In genomic region chr3:144590854-144591253, GRCh38 we compare ENCODE assay signal across 13 cellular contexts.
DNase-seq lines count a peak whose midpoint lies in the region; ATAC-seq and TF ChIP-seq lines count a peak whose summit lies in the region.
"Had no signal": no experiment of that assay in that cellular context is flagged by ENCODE, and none has a peak within 500 bp of the region (broad histone marks: within the 10 kb centered on the region; RNA-seq: fewer than 3 reads in every experiment).

No MANE protein-coding gene starts in this region.

- TF ChIP-seq CTCF in AG09319 (IDR thresholded peaks at IDR 0.05; ENCODE audit: low read depth, low read length) (no peak), Caco-2 (IDR thresholded peaks at IDR 0.05; ENCODE audit: insufficient read depth in 1 of 2, low read depth in 1 of 2, low read length in 1 of 2, severe bottlenecking in 1 of 2, unreplicated experiment in 1 of 2) (no peak)

- no peak overlapping the region for H2BK12ac ChIP-seq in mesenchymal stem cell (ENCODE audit: low read length in 2 of 2)

- H3K9me3 Mint-ChIP-seq in Caco-2 (ENCODE audit: unreplicated experiment): no peaks in the 10 kb centered on the region
- H3K9me3 Mint-ChIP-seq: memory B cell had no signal

- H2BK15ac ChIP-seq in mesenchymal stem cell (ENCODE audit: low read depth, poor library complexity, severe bottlenecking): no peak overlapping the region

- H3K9me3 ChIP-seq in mesenchymal stem cell (ENCODE audit: control insufficient read depth, low read length): peaks cover 1% of the 10 kb centered on the region
- H3K9me3 ChIP-seq in Caco-2: 0 out of 2 replicates have a peak, but pooled peaks cover 7% of the 10 kb centered on the region
- H3K9me3 ChIP-seq: testis had no signal

- H2BK5ac ChIP-seq in mesenchymal stem cell (ENCODE audit: low read depth, low read length, poor library complexity, severe bottlenecking): no peak overlapping the region

- H3K79me1 ChIP-seq in mesenchymal stem cell (replicated peaks; ENCODE audit: low read length, poor library complexity, severe bottlenecking): no peaks in the 10 kb centered on the region

- no peak overlapping the region for H4K91ac ChIP-seq in mesenchymal stem cell (ENCODE audit: low read length)

- peak; percentile 25 for DNase-seq in AG09319 (ENCODE audit: extremely low read depth, low read depth)
- peak; percentile 74 for DNase-seq in LHCN-M2 (ENCODE audit: low read depth)
- peak; percentile 12 for DNase-seq in cerebellar cortex (ENCODE audit: low spot score)
- peak; percentile 77 for DNase-seq in mesenchymal stem cell
- DNase-seq in SW480 (ENCODE audit: low spot score): no peak
- no peak for DNase-seq in Caco-2
- DNase-seq: COR-L47; NCI-H748 treated with DMSO at 0.1 percent for 48 hours; stimulated activated CD4-positive, alpha-beta T cell treated with anti-CD3 and anti-CD28 coated beads, Interleukin-1b, Interleukin-23, amount 100 ng/mL, for 48 hours; testis had no signal

- no peaks in the 10 kb centered on the region for H3K27me3 Mint-ChIP-seq in Caco-2 (ENCODE audit: insufficient read depth, unreplicated experiment)

- BruUV-seq in Caco-2 (replicated peaks; lab: Mats Ljungman, UMichigan): no TSS peak

- no peak overlapping the region for H3K27ac Mint-ChIP-seq in Caco-2 (ENCODE audit: unreplicated experiment)
- H3K27ac Mint-ChIP-seq: memory B cell had no signal

- no peak overlapping the region for H3K14ac ChIP-seq in mesenchymal stem cell (ENCODE audit: low read length in 2 of 2)

- H3K4ac ChIP-seq in mesenchymal stem cell (ENCODE audit: low read depth in 1 of 2, low read length in 2 of 2): no peak overlapping the region

- H3K4me3 Mint-ChIP-seq in Caco-2 (ENCODE audit: unreplicated experiment): no peak overlapping the region
- H3K4me3 Mint-ChIP-seq: memory B cell had no signal

- ATAC-seq in GM21786 (IDR thresholded peaks at IDR 0.05; ENCODE audit: unreplicated experiment) (no peak), GM18520 (IDR thresholded peaks at IDR 0.05; ENCODE audit: unreplicated experiment) (no peak)

- WGBS in mesenchymal stem cell: 51% methylated on average over 1 of the region's 2 CpGs

- H3K18ac ChIP-seq in mesenchymal stem cell (ENCODE audit: low read depth in 1 of 2, low read length in 2 of 2): no peak overlapping the region

- peak overlapping the region; percentile 56 for H3K27ac ChIP-seq in mesenchymal stem cell (ENCODE audit: low read length, poor library complexity, severe bottlenecking)
- H3K27ac ChIP-seq: testis had no signal

- no peaks in the 10 kb centered on the region for H3K4me1 Mint-ChIP-seq in Caco-2 (ENCODE audit: low read depth, unreplicated experiment)
- H3K4me1 Mint-ChIP-seq: memory B cell had no signal

- H2BK120ac ChIP-seq in mesenchymal stem cell (ENCODE audit: low read depth, low read length): no peak overlapping the region

- POLR2A ChIA-PET in Caco-2 (lab: Charles Lee): no interaction called here

- H3K4me2 ChIP-seq in mesenchymal stem cell (ENCODE audit: low read length, poor library complexity, severe bottlenecking): no peak overlapping the region

- no peak overlapping the region for H2AFZ ChIP-seq in mesenchymal stem cell (ENCODE audit: low read depth, low read length)

- CTCF ChIA-PET in Caco-2 (lab: Charles Lee): no interaction called here

- no peak overlapping the region for H2AK5ac ChIP-seq in mesenchymal stem cell (ENCODE audit: low read length, severe bottlenecking)

- peak overlapping the region; percentile 37 for H3K9ac ChIP-seq in mesenchymal stem cell (ENCODE audit: low read length)

- H3K27me3 ChIP-seq in mesenchymal stem cell (ENCODE audit: control insufficient read depth in 1 of 2, insufficient read depth in 1 of 2, low read length in 2 of 2): no peaks in the 10 kb centered on the region
- H3K27me3 ChIP-seq in Caco-2 (replicated peaks; ENCODE audit: control insufficient read depth, insufficient read depth, low read length): no peaks in the 10 kb centered on the region
- H3K27me3 ChIP-seq: testis had no signal

- H3K36me3 ChIP-seq in mesenchymal stem cell (ENCODE audit: control insufficient read depth in 1 of 2, insufficient read depth in 2 of 2, low read depth in 1 of 2, low read length in 2 of 2) (no peaks in the 10 kb centered on the region), Caco-2 (ENCODE audit: control insufficient read depth, insufficient read depth, low read length) (no peaks in the 10 kb centered on the region)

- no peaks in the 10 kb centered on the region for H3K4me1 ChIP-seq in mesenchymal stem cell (ENCODE audit: control insufficient read depth, insufficient read depth, low read depth, low read length)
- H3K4me1 ChIP-seq in Caco-2: peaks cover 6% of the 10 kb centered on the region
- H3K4me1 ChIP-seq: testis had no signal

- H4K8ac ChIP-seq in mesenchymal stem cell (ENCODE audit: low read length): no peak overlapping the region

- intact Hi-C loops in Caco-2 (cut with micrococcal nuclease; ENCODE audit: unreplicated experiment): no loop called here

- no peak overlapping the region for H3K23ac ChIP-seq in mesenchymal stem cell (ENCODE audit: low read length in 2 of 2)

- H3K4me3 ChIP-seq in mesenchymal stem cell (ENCODE audit: insufficient read depth in 1 of 2, low read depth in 1 of 2, low read length in 2 of 2) (no peak overlapping the region), Caco-2 (ENCODE audit: low read depth, low read length) (no peak overlapping the region)
- H3K4me3 ChIP-seq: testis had no signal

- H3K36me3 Mint-ChIP-seq in Caco-2 (ENCODE audit: insufficient read depth, unreplicated experiment): no peaks in the 10 kb centered on the region
- H3K36me3 Mint-ChIP-seq: memory B cell had no signal

Comparison
In these comparisons a context has a peak if more than half of its experiments do, and no peak if none do; other contexts are left out.
1. DNase-seq: peak in AG09319 (single experiment), LHCN-M2 (single experiment), cerebellar cortex (single experiment) and mesenchymal stem cell (single experiment); none in SW480 (single experiment) and Caco-2 (0 of 2).